ENCODE assay signal across 17 cellular contexts in the genomic region with DNA sequence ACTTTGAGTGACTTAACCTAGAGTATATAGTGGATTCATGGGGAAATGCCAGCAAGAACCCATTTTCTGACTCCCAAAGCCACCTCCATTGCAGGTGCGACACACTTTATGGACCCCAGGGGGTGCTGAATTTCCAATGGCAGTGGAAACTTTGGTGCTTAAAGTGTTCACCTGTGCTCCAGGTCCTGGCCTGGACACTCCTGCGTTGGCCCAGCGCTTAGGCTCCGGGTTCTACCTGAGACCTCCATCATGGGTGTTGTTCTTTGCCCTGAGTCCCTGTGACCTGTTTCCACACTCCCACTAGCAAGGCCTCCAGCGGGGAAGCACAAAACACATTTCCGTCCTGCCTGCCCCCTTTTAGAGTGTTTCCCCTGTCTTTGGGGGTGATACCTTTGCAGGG. TPM values are rescaled to one million over a fixed set of nuclear protein-coding genes. Genes with fewer than 3 reads are reported as not detected.
DNase-seq lines count a peak whose midpoint lies in the region; ATAC-seq and TF ChIP-seq lines count a peak whose summit lies in the region.
"Had no signal": no experiment of that assay in that cellular context is flagged by ENCODE, and none has a peak within 500 bp of the region (broad histone marks: within the 10 kb centered on the region; RNA-seq: fewer than 3 reads in every experiment).

No MANE protein-coding gene starts in this region.

- no peak overlapping the region for H3K9ac ChIP-seq in HCT116 (ENCODE audit: low read length)

- H3K4me2 ChIP-seq in HCT116 (ENCODE audit: low read length): no peak overlapping the region
- H3K4me2 ChIP-seq: hepatocyte had no signal

- TF ChIP-seq POLR2A in HCT116 (IDR thresholded peaks at IDR 0.05; ENCODE audit: borderline replicate concordance, extremely low read depth, insufficient read depth, insufficient read length) (no peak), spleen (IDR thresholded peaks at IDR 0.05) (no peak), uterus (IDR thresholded peaks at IDR 0.05) (no peak)

- H3K9me3 ChIP-seq in HCT116 (ENCODE audit: control insufficient read depth in 1 of 2, insufficient read depth in 1 of 2, low read depth in 1 of 2, low read length in 2 of 2) (no peaks in the 10 kb centered on the region), spleen (no peaks in the 10 kb centered on the region), uterus (no peaks in the 10 kb centered on the region)
- H3K9me3 ChIP-seq in CD4-positive, alpha-beta T cell (ENCODE audit: control insufficient read depth, low read length): no peaks in the 10 kb centered on the region
- H3K9me3 ChIP-seq: mucosa of descending colon, neutrophil had no signal

- H3K9me2 ChIP-seq in HCT116 (ENCODE audit: insufficient read depth): no peaks in the 10 kb centered on the region

- H3K4me1 ChIP-seq in HCT116 (ENCODE audit: control insufficient read depth in 1 of 2, insufficient read depth in 2 of 2, low read length in 2 of 2) (peaks cover 8 to 28% of the 10 kb centered on the region in 2 experiments; a peak in 3 of 4 replicates), spleen (peaks cover 7 to 33% (median 21%) of the 10 kb centered on the region in 6 donors), uterus (peaks cover 6 to 9% of the 10 kb centered on the region in 2 donors)

- no peaks in the 10 kb centered on the region for H3K9me3 Mint-ChIP-seq in CD4-positive, alpha-beta T cell
- H3K9me3 Mint-ChIP-seq: activated naive CD8-positive, alpha-beta T cell treated with anti-CD3 and anti-CD28 coated beads for 36 hours; activated T-helper 17 cell treated with anti-CD3 and anti-CD28 coated beads, Interleukin-2, amount 50 U/mL, for 72 hours had no signal

- DNase-seq in HCT116 (ENCODE audit: low read depth, low spot score) (no peak), choroid plexus epithelial cell (ENCODE audit: low read depth) (no peak), spleen (peak; percentile 36), uterus (no peak)
- no peak for DNase-seq in CD4-positive, alpha-beta T cell
- DNase-seq: activated CD4-positive, alpha-beta T cell treated with anti-CD3 and anti-CD28 coated beads for 4 hours; activated naive CD8-positive, alpha-beta T cell treated with anti-CD3 and anti-CD28 coated beads for 36 hours; KBM-7; mucosa of descending colon; NCI-H1048; NCI-H2029; Right ventricle myocardium superior; stimulated activated naive CD4-positive, alpha-beta T cell had no signal

- H3K36me3 ChIP-seq in HCT116 (ENCODE audit: control insufficient read depth in 1 of 2, insufficient read depth in 2 of 2, low read length in 2 of 2): peaks cover 37 to 55% of the 10 kb centered on the region in 2 experiments
- H3K36me3 ChIP-seq in spleen: peaks cover 0 to 60% (median 22%) of the 10 kb centered on the region in 6 donors
- H3K36me3 ChIP-seq in uterus: no peaks in the 10 kb centered on the region

- 96 to 99% (median 97%) methylated on average over 6 of the region's 6 CpGs for WGBS in spleen, 5 donors

- RAD21 ChIA-PET in HCT116 (lab: Charles Lee; ENCODE audit: low non-redundant PET in 1 of 2, low total read pairs in 2 of 2, uncharacterized antibody in 2 of 2, unreplicated experiment in 2 of 2): no interaction called here

- H3K36me3 Mint-ChIP-seq in CD4-positive, alpha-beta T cell (ENCODE audit: low read depth): peaks cover 14% of the 10 kb centered on the region

- H3K4me1 Mint-ChIP-seq in CD4-positive, alpha-beta T cell (ENCODE audit: low read depth): peaks cover 25% of the 10 kb centered on the region

- no peak overlapping the region for H3K4me3 ChIP-seq in HCT116 (replicated peaks in 1 of 2; ENCODE audit: low read depth in 1 of 2, low read length in 2 of 2)
- no peak overlapping the region for H3K4me3 ChIP-seq in choroid plexus epithelial cell (ENCODE audit: low read depth, low read length)
- no peak overlapping the region for H3K4me3 ChIP-seq in spleen
- H3K4me3 ChIP-seq in uterus: no peak overlapping the region
- H3K4me3 ChIP-seq: hepatocyte, mucosa of descending colon had no signal

- H3K27me3 Mint-ChIP-seq in CD4-positive, alpha-beta T cell: no peaks in the 10 kb centered on the region
- H3K27me3 Mint-ChIP-seq: activated naive CD8-positive, alpha-beta T cell treated with anti-CD3 and anti-CD28 coated beads for 36 hours; activated T-helper 17 cell treated with anti-CD3 and anti-CD28 coated beads, Interleukin-2, amount 50 U/mL, for 72 hours had no signal

- no peak for TF ChIP-seq RAD21 in HCT116 (IDR thresholded peaks at IDR 0.05; ENCODE audit: low read depth)

- H3K27me3 ChIP-seq in HCT116 (ENCODE audit: insufficient read depth, low read length): no peaks in the 10 kb centered on the region
- H3K27me3 ChIP-seq in spleen (replicated peaks in 1 of 7): no peaks in the 10 kb centered on the region
- no peaks in the 10 kb centered on the region for H3K27me3 ChIP-seq in CD4-positive, alpha-beta T cell (ENCODE audit: control insufficient read depth, insufficient read depth, low read length)
- no peaks in the 10 kb centered on the region for H3K27me3 ChIP-seq in uterus
- H3K27me3 ChIP-seq: hepatocyte had no signal

- intact Hi-C loops in HCT116 (cut with micrococcal nuclease): no loop called here
- intact Hi-C loops in spleen (cut with DNase I; ENCODE audit: low total_unique reads): loop anchor here (10.0 kb wide), 1 partner anchor 63 kb away; no protein-coding TSS in a partner anchor
- intact Hi-C loops in CD4-positive, alpha-beta T cell (cut with DNase I, micrococcal nuclease): loop anchor here (5.0 kb wide), 2 partner anchors 40 to 55 kb away; a partner anchor contains a TSS
- intact Hi-C loops in uterus (cut with DNase I; ENCODE audit: low total_unique reads): no loop called here

- no peak overlapping the region for H3K27ac Mint-ChIP-seq in CD4-positive, alpha-beta T cell
- H3K27ac Mint-ChIP-seq: activated naive CD8-positive, alpha-beta T cell treated with anti-CD3 and anti-CD28 coated beads for 36 hours; activated T-helper 17 cell treated with anti-CD3 and anti-CD28 coated beads, Interleukin-2, amount 50 U/mL, for 72 hours had no signal

- H3K27ac ChIP-seq in HCT116 (ENCODE audit: low read depth, low read length): no peak overlapping the region
- H3K27ac ChIP-seq in spleen: no peak overlapping the region
- H3K27ac ChIP-seq in CD4-positive, alpha-beta T cell (ENCODE audit: low read depth, low read length): no peak overlapping the region
- H3K27ac ChIP-seq in uterus: no peak overlapping the region
- H3K27ac ChIP-seq: hepatocyte, neutrophil had no signal

- H2AFZ ChIP-seq in HCT116 (ENCODE audit: low read depth, low read length, poor library complexity, severe bottlenecking): no peak overlapping the region
- H2AFZ ChIP-seq: hepatocyte had no signal

- TSS peak; percentile 16 for BruUV-seq in HCT116 (replicated peaks; lab: Mats Ljungman, UMichigan)

- peaks cover 68% of the 10 kb centered on the region for H3K79me2 ChIP-seq in HCT116 (ENCODE audit: insufficient read depth, low read length)

- CTCF ChIA-PET in HCT116 (lab: Charles Lee): no interaction called here
- CTCF ChIA-PET in CD4-positive, alpha-beta T cell (lab: Charles Lee): no interaction called here

- POLR2A ChIA-PET in HCT116 (lab: Charles Lee): no interaction called here
- POLR2A ChIA-PET in CD4-positive, alpha-beta T cell (lab: Charles Lee): no interaction called here

- TF ChIP-seq CTCF in HCT116 (IDR thresholded peaks at IDR 0.05 in 2 of 3, conservative IDR thresholded peaks at IDR 0.05 in 1 of 3; ENCODE audit: borderline replicate concordance in 1 of 3, insufficient read depth in 1 of 3, low read depth in 2 of 3, low read length in 2 of 3) (peak in 2 of 3 experiments; percentile 15 to 30; a peak in 1 of 6 replicates), choroid plexus epithelial cell (conservative IDR thresholded peaks at IDR 0.05; ENCODE audit: low read depth, low read length) (peak; percentile 29), spleen (IDR thresholded peaks at IDR 0.05 in 8 of 11, conservative IDR thresholded peaks at IDR 0.05 in 3 of 11) (no peak), uterus (IDR thresholded peaks at IDR 0.05) (no peak)
- TF ChIP-seq CTCF in CD4-positive, alpha-beta T cell (IDR thresholded peaks at IDR 0.05): no peak

- H3K4me3 Mint-ChIP-seq in CD4-positive, alpha-beta T cell: no peak overlapping the region
- H3K4me3 Mint-ChIP-seq: activated naive CD8-positive, alpha-beta T cell treated with anti-CD3 and anti-CD28 coated beads for 36 hours; activated T-helper 17 cell treated with anti-CD3 and anti-CD28 coated beads, Interleukin-2, amount 50 U/mL, for 72 hours had no signal

- ATAC-seq in HCT116: no peak
- ATAC-seq in CD4-positive, alpha-beta T cell (ENCODE audit: poor library complexity): no peak
- ATAC-seq: activated T-helper 17 cell treated with anti-CD3 and anti-CD28 coated beads, Interleukin-2, amount 50 U/mL, for 72 hours; mucosa of descending colon; right cardiac atrium had no signal

- H4K20me1 ChIP-seq in HCT116 (ENCODE audit: insufficient read depth): no peaks in the 10 kb centered on the region

TF ChIP-seq in HCT116, 20 proteins besides CTCF, POLR2A, EP300 and RAD21:
- TF ChIP-seq SP1 (IDR thresholded peaks at IDR 0.05; ENCODE audit: low read depth) (no peak), SRF (IDR thresholded peaks at IDR 0.05; ENCODE audit: low read depth) (no peak)

RNA-seq across cellular contexts. Expression of a gene that starts 3.0 kb away (rescaled TPM):
- total RNA-seq in HCT116 (2021; ENCODE audit: unreplicated experiment) (60.8 TPM), spleen (10 to 100 TPM in 1 of 7 donors, 1 to 10 TPM in 6; 4.2 to 11.1 (median 7.3) TPM), uterus (10 to 100 TPM in 1 of 4 donors, 1 to 10 TPM in 1, under 1 TPM in 1, not detected in 1; under 0.01 to 11.8 (median 1.9) TPM)
- polyA plus RNA-seq in HCT116 (2012): 47.1 and 51.9 TPM in 2 replicates
- polyA plus RNA-seq in spleen: 1 to 10 TPM; 1.5 to 2.7 (median 2.6) TPM
- total RNA-seq in CD4-positive, alpha-beta T cell: 1 to 10 TPM in 1 of 2 experiments, under 1 TPM in 1; 0.81 to 1.3 TPM

RNA-seq across cellular contexts. Expression of a gene that starts 27.6 kb away (rescaled TPM):
- total RNA-seq in HCT116 (2021; ENCODE audit: unreplicated experiment): 26.5 TPM
- 13.4 and 16.8 TPM in 2 replicates for polyA plus RNA-seq in HCT116 (2012)
- 1 to 10 TPM in 5 of 7 donors, under 1 TPM in 2; 0.73 to 2.7 (median 1.4) TPM for total RNA-seq in spleen
- 1 to 10 TPM; 1.8 to 2.7 (median 2.5) TPM for polyA plus RNA-seq in spleen
- under 1 TPM; 0.17 to 0.27 TPM for total RNA-seq in CD4-positive, alpha-beta T cell
- 1 to 10 TPM in 2 of 4 donors, not detected in 2; 1.8 to 7.0 TPM for total RNA-seq in uterus

RNA-seq across cellular contexts. Expression of a gene that starts 38.8 kb away (rescaled TPM):
- total RNA-seq in HCT116 (2021; ENCODE audit: unreplicated experiment) (0.30 TPM), spleen (under 1 TPM in 3 of 7 donors, not detected in 4; 0.13 to 0.28 (median 0.23) TPM), uterus (10 to 100 TPM in 1 of 4 donors, 1 to 10 TPM in 1, not detected in 2; 1.3 to 15.5 TPM)
- polyA plus RNA-seq in HCT116 (2012): 0.17 TPM in 1 of 2 replicates, not detected in the other
- polyA plus RNA-seq in spleen: under 1 TPM in 2 of 3 donors, not detected in 1; 0.03 to 0.06 TPM
- not detected for total RNA-seq in CD4-positive, alpha-beta T cell
- total RNA-seq: activated naive CD8-positive, alpha-beta T cell treated with anti-CD3 and anti-CD28 coated beads for 36 hours had no signal

RNA-seq across cellular contexts. Expression of a gene that starts 42.6 kb away (rescaled TPM):
- 24.6 TPM for total RNA-seq in HCT116 (2021; ENCODE audit: unreplicated experiment)
- polyA plus RNA-seq in HCT116 (2012): 8.2 and 8.4 TPM in 2 replicates
- total RNA-seq in spleen: 10 to 100 TPM in 6 of 7 donors, 1 to 10 TPM in 1; 9.7 to 15.3 (median 12.8) TPM
- polyA plus RNA-seq in spleen: 1 to 10 TPM; 2.2 to 5.1 (median 2.2) TPM
- total RNA-seq in CD4-positive, alpha-beta T cell: 1 to 10 TPM; 1.2 to 2.1 TPM
- total RNA-seq in uterus: 10 to 100 TPM in 1 of 4 donors, 1 to 10 TPM in 2, under 1 TPM in 1; 0.59 to 21.6 (median 4.6) TPM

Comparison
In these comparisons a context has a peak if more than half of its experiments do, and no peak if none do; other contexts are left out.
1. CTCF ChIP-seq: peak in HCT116 (2 of 3) and choroid plexus epithelial cell (single experiment); none in spleen (0 of 11), CD4-positive, alpha-beta T cell (single experiment) and uterus (0 of 4).
2. intact Hi-C loops: an anchor here in spleen (10.0 kb wide) and CD4-positive, alpha-beta T cell (5.0 kb wide); none called in HCT116 and uterus.